14 cellular contexts compared by ENCODE assay signal in the genomic region with DNA sequence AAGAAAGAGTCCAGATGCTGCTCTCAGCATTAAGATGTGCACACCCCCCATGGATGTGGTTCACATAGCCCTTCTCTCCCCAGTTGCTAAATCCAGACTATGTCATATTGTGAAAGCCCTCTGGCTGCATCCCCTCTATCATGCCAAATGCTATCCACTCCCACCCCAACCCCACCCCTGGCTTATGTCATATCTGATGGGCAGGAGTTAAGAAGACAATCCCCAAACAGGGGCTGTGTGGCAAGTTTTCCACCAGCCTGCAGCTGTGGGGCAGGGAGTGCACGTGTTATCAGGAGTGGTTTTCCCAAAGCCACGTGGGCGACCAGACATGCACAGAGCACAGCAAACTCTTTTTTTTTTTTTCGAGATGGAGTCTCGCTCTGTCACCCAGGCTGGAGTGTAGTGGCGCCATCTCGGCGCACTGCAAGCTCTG. TPM values are rescaled to one million over a fixed set of nuclear protein-coding genes. Genes with fewer than 3 reads are reported as not detected.
DNase-seq lines count a peak whose midpoint lies in the region; ATAC-seq and TF ChIP-seq lines count a peak whose summit lies in the region.
"Had no signal": no experiment of that assay in that cellular context is flagged by ENCODE, and none has a peak within 500 bp of the region (broad histone marks: within the 10 kb centered on the region; RNA-seq: fewer than 3 reads in every experiment).

No MANE protein-coding gene starts in this region.

- H3K27ac ChIP-seq in gastroesophageal sphincter (peak overlapping the region in 1 of 4 donors; percentile 43), suprapubic skin (peak overlapping the region; percentile 30), SJCRH30 (no peak overlapping the region)
- H3K27ac ChIP-seq: psoas muscle, VCaP had no signal

- WGBS in gastroesophageal sphincter (ENCODE audit: low coverage in 1 of 2), 2 donors = 90% methylated on average over 3 of the region's 8 CpGs; no CpG with 5 or more reads in 1 of the 2 donors
- WGBS in suprapubic skin = 52% methylated on average over 8 of the region's 8 CpGs

- H3K4me3 Mint-ChIP-seq in activated naive CD8-positive, alpha-beta T cell = no peak overlapping the region
- no peak overlapping the region for H3K4me3 Mint-ChIP-seq in activated naive CD8-positive, alpha-beta T cell treated with anti-CD3 and anti-CD28 coated beads for 36 hours
- no peak overlapping the region for H3K4me3 Mint-ChIP-seq in mesothelial cell of epicardium

- TF ChIP-seq POLR2A in gastroesophageal sphincter (IDR thresholded peaks at IDR 0.05) (no peak), suprapubic skin (IDR thresholded peaks at IDR 0.05) (no peak)

- H3K27me3 ChIP-seq in gastroesophageal sphincter (no peaks in the 10 kb centered on the region), suprapubic skin (no peaks in the 10 kb centered on the region), SJCRH30 (no peaks in the 10 kb centered on the region)

- no peak for TF ChIP-seq EP300 in gastroesophageal sphincter (IDR thresholded peaks at IDR 0.05)
- TF ChIP-seq EP300 in suprapubic skin (IDR thresholded peaks at IDR 0.05) = no peak

- in situ Hi-C loops in SK-MEL-5 (cut with HindIII; ENCODE audit: low pct_unique_long_range_greater_than_20kb, low sequenced_read_pairs) = no loop called here

- H3K4me1 ChIP-seq in gastroesophageal sphincter (peaks cover 0 to 64% (median 0%) of the 10 kb centered on the region in 3 donors), suprapubic skin (peaks cover 22% of the 10 kb centered on the region), SJCRH30 (peaks cover 2% of the 10 kb centered on the region; the same call in 1 of the 2 replicates)
- H3K4me1 ChIP-seq: psoas muscle had no signal

- H3K36me3 Mint-ChIP-seq in activated naive CD8-positive, alpha-beta T cell = no peaks in the 10 kb centered on the region
- peaks cover 25% of the 10 kb centered on the region for H3K36me3 Mint-ChIP-seq in activated naive CD8-positive, alpha-beta T cell treated with anti-CD3 and anti-CD28 coated beads for 36 hours
- H3K36me3 Mint-ChIP-seq in mesothelial cell of epicardium = no peaks in the 10 kb centered on the region

- H3K9me3 ChIP-seq in gastroesophageal sphincter = no peaks in the 10 kb centered on the region
- H3K9me3 ChIP-seq in suprapubic skin = no peaks in the 10 kb centered on the region
- no peaks in the 10 kb centered on the region for H3K9me3 ChIP-seq in SJCRH30 (replicated peaks)
- H3K9me3 ChIP-seq: psoas muscle had no signal

- peak; percentile 84 for ATAC-seq in gastroesophageal sphincter

- H3K36me3 ChIP-seq in gastroesophageal sphincter (peaks cover 0 to 9% of the 10 kb centered on the region in 2 donors), suprapubic skin (peaks cover 5% of the 10 kb centered on the region), SJCRH30 (no peaks in the 10 kb centered on the region)

- H3K4me1 Mint-ChIP-seq in activated naive CD8-positive, alpha-beta T cell (ENCODE audit: low read depth) = peaks cover 71% of the 10 kb centered on the region
- H3K4me1 Mint-ChIP-seq in activated naive CD8-positive, alpha-beta T cell treated with anti-CD3 and anti-CD28 coated beads for 36 hours = peaks cover 71% of the 10 kb centered on the region
- no peaks in the 10 kb centered on the region for H3K4me1 Mint-ChIP-seq in mesothelial cell of epicardium

- TF ChIP-seq CTCF in gastroesophageal sphincter (IDR thresholded peaks at IDR 0.05) = no peak
- no peak for TF ChIP-seq CTCF in suprapubic skin (IDR thresholded peaks at IDR 0.05)
- no peak for TF ChIP-seq CTCF in mesothelial cell of epicardium (IDR thresholded peaks at IDR 0.05; ENCODE audit: unreplicated experiment)

- H3K4me3 ChIP-seq in gastroesophageal sphincter (no peak overlapping the region), suprapubic skin (no peak overlapping the region), SJCRH30 (no peak overlapping the region)
- H3K4me3 ChIP-seq: psoas muscle had no signal

- H3K27me3 Mint-ChIP-seq in activated naive CD8-positive, alpha-beta T cell = no peaks in the 10 kb centered on the region
- no peaks in the 10 kb centered on the region for H3K27me3 Mint-ChIP-seq in activated naive CD8-positive, alpha-beta T cell treated with anti-CD3 and anti-CD28 coated beads for 36 hours
- H3K27me3 Mint-ChIP-seq in mesothelial cell of epicardium (ENCODE audit: low read depth) = no peaks in the 10 kb centered on the region

- no peaks in the 10 kb centered on the region for H3K9me3 Mint-ChIP-seq in activated naive CD8-positive, alpha-beta T cell (ENCODE audit: low read depth)
- H3K9me3 Mint-ChIP-seq in activated naive CD8-positive, alpha-beta T cell treated with anti-CD3 and anti-CD28 coated beads for 36 hours = no peaks in the 10 kb centered on the region
- no peaks in the 10 kb centered on the region for H3K9me3 Mint-ChIP-seq in mesothelial cell of epicardium

- DNase-seq in activated naive CD8-positive, alpha-beta T cell treated with anti-CD3 and anti-CD28 coated beads for 36 hours = no peak
- DNase-seq in SK-MEL-5 (ENCODE audit: low read depth, low spot score) (peak; percentile 18), suprapubic skin (ENCODE audit: low spot score in 2 of 2) (peak; percentile 79 to 85), mesothelial cell of epicardium (ENCODE audit: low spot score in 2 of 2, unreplicated experiment in 2 of 2) (no peak), HCEC 1CT (no peak), SJCRH30 (no peak)
- DNase-seq: kidney, NCI-H1930, NCI-H526, RPMI8226 had no signal

- H3K27ac Mint-ChIP-seq in activated naive CD8-positive, alpha-beta T cell = peak overlapping the region; percentile 81
- no peak overlapping the region for H3K27ac Mint-ChIP-seq in activated naive CD8-positive, alpha-beta T cell treated with anti-CD3 and anti-CD28 coated beads for 36 hours
- H3K27ac Mint-ChIP-seq in mesothelial cell of epicardium = no peak overlapping the region

RNA-seq across cellular contexts. Expression of a gene that starts 10.0 kb away (rescaled TPM):
- 10 to 100 TPM; 16.2 to 16.4 TPM for total RNA-seq in activated naive CD8-positive, alpha-beta T cell treated with anti-CD3 and anti-CD28 coated beads for 36 hours
- 6.1 and 6.3 TPM in 2 replicates for total RNA-seq in SK-MEL-5 (2014; rRNA removed; shearing (Covaris generic))
- 11.4 and 13.3 TPM in 2 replicates for polyA plus RNA-seq in SK-MEL-5 (2015; cell fraction: cytosol; rRNA removed)
- 5.7 and 6.4 TPM in 2 replicates for polyA plus RNA-seq in SK-MEL-5 (2015; cell fraction: nucleus; rRNA removed)
- 10 to 100 TPM; 12.4 to 39.5 (median 19.8) TPM for total RNA-seq in gastroesophageal sphincter
- 10 to 100 TPM; 24.2 to 47.3 (median 28.7) TPM for total RNA-seq in suprapubic skin
- total RNA-seq in mesothelial cell of epicardium = 15.7 to 16.5 TPM (median 16.1 TPM) in 3 replicates
- 9.2 and 10.1 TPM in 2 replicates for total RNA-seq in SJCRH30 (2014; rRNA removed; shearing (Covaris generic))

RNA-seq across cellular contexts. Expression of a gene that starts 34.5 kb away (rescaled TPM):
- total RNA-seq in activated naive CD8-positive, alpha-beta T cell treated with anti-CD3 and anti-CD28 coated beads for 36 hours = 10 to 100 TPM; 65.9 to 67.2 TPM
- total RNA-seq in SK-MEL-5 (2014; rRNA removed; shearing (Covaris generic)) = 33.1 and 34.7 TPM in 2 replicates
- 25.5 and 28.6 TPM in 2 replicates for polyA plus RNA-seq in SK-MEL-5 (2015; cell fraction: cytosol; rRNA removed)
- 24.7 and 40.5 TPM in 2 replicates for polyA plus RNA-seq in SK-MEL-5 (2015; cell fraction: nucleus; rRNA removed)
- total RNA-seq in gastroesophageal sphincter (10 to 100 TPM; 37.7 to 54.1 (median 46.1) TPM), suprapubic skin (10 to 100 TPM; 37.1 to 71.4 (median 52.2) TPM), mesothelial cell of epicardium (66.7 to 74.3 TPM (median 69.9 TPM) in 3 replicates)
- total RNA-seq in SJCRH30 (2014; rRNA removed; shearing (Covaris generic)) = 38.5 and 40.1 TPM in 2 replicates

RNA-seq across cellular contexts. Expression of a gene that starts 46.2 kb away (rescaled TPM):
- total RNA-seq in activated naive CD8-positive, alpha-beta T cell treated with anti-CD3 and anti-CD28 coated beads for 36 hours = 10 to 100 TPM; 58.6 to 63.8 TPM
- 91.6 and 109 TPM in 2 replicates for total RNA-seq in SK-MEL-5 (2014; rRNA removed; shearing (Covaris generic))
- polyA plus RNA-seq in SK-MEL-5 (2015; cell fraction: cytosol; rRNA removed) = 68.0 and 68.5 TPM in 2 replicates
- polyA plus RNA-seq in SK-MEL-5 (2015; cell fraction: nucleus; rRNA removed) = 98.9 and 156 TPM in 2 replicates
- total RNA-seq in gastroesophageal sphincter (10 to 100 TPM; 17.9 to 35.6 (median 19.5) TPM), suprapubic skin (10 to 100 TPM; 28.8 to 42.9 (median 37.6) TPM), mesothelial cell of epicardium (67.7 to 69.2 TPM (median 69.2 TPM) in 3 replicates)
- total RNA-seq in SJCRH30 (2014; rRNA removed; shearing (Covaris generic)) = 48.9 and 52.2 TPM in 2 replicates

Comparison
In these comparisons a context has a peak if more than half of its experiments do, and no peak if none do; other contexts are left out.
1. DNase-seq: peak in SK-MEL-5 (single experiment) and suprapubic skin (2 of 2); none in activated naive CD8-positive, alpha-beta T cell treated with anti-CD3 and anti-CD28 coated beads for 36 hours (single experiment), mesothelial cell of epicardium (0 of 2), HCEC 1CT (single experiment) and SJCRH30 (0 of 2).